Comparison of ENCODE assay signal across 18 cellular contexts in the genomic region with DNA sequence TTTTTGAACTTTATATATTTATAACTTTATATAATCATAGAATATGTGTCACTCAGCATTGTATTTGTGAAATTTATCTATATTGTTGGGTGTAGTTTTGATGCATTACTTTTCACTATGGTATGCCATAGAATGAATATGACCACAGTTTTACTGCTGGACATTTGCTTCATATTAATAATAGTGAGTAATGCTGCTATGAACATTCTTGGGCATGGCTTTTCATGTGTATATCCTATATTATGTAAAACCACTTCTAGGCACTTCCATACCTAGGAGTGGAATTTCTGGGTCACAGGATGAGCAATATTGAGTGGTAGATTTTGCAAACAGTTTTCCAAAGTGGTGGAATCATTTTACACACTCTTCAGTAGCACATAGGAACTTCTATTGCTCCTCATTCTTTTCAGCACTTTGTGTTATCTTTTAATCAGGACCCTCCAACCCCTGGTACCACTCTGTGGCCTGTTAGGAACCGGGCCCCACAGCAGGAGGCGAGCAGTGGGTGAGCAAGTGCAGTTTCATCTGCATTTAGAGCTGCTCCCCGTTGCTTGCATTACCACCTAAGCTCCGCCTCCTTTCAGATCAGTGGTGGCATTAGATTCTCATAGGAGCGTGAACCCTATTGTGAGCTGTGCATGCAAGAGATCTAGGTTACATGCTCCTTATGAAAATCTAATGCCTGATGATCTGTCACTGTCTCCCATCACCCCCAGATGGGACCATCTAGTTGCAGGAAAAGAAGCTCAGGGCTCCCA.
"Had no signal": no experiment of that assay in that cellular context is flagged by ENCODE, and none has a peak within 500 bp of the region (broad histone marks: within the 10 kb centered on the region; RNA-seq: fewer than 3 reads in every experiment).

No MANE protein-coding gene starts in this region.

- H3K4me2 ChIP-seq: hepatocyte had no signal

- H3K36me3 ChIP-seq: left ventricle myocardium inferior, neutrophil, sigmoid colon had no signal

- ATAC-seq: activated T-cell treated with anti-CD3 and anti-CD28 coated beads, Interleukin-2, amount 50 U/mL, for 72 hours; naive thymus-derived CD8-positive, alpha-beta T cell; stimulated activated naive CD8-positive, alpha-beta T cell treated with anti-CD3 and anti-CD28 coated beads, Interleukin-15, amount 100 ng/mL, for 72 hours; T-helper 17 cell; WTC11 had no signal

- H3K9ac ChIP-seq: parathyroid adenoma had no signal

- DNase-seq: activated CD4-positive, alpha-beta memory T cell treated with anti-CD3 and anti-CD28 coated beads, Interleukin-2, amount 10 ng/mL, durations not matched to agents 7 days and 5 days; activated CD4-positive, alpha-beta T cell treated with anti-CD3 and anti-CD28 coated beads for 4 hours; activated gamma-delta T cell; activated T-cell treated with anti-CD3 and anti-CD28 coated beads, Interleukin-2, amount 50 U/mL, for 72 hours; amniotic stem cell; cortex of kidney; effector CD4-positive, alpha-beta T cell; left ventricle myocardium inferior; mesenchymal stem cell; naive thymus-derived CD8-positive, alpha-beta T cell; sigmoid colon; stimulated activated CD4-positive, alpha-beta T cell treated with anti-CD3 and anti-CD28 coated beads, Interleukin-1b, Interleukin-23, amount 100 ng/mL, for 48 hours; stimulated activated naive CD8-positive, alpha-beta T cell treated with anti-CD3 and anti-CD28 coated beads, Interleukin-15, amount 100 ng/mL, for 72 hours; T-helper 17 cell had no signal

- H3K27ac ChIP-seq: hepatocyte, left ventricle myocardium inferior, neutrophil, parathyroid adenoma, sigmoid colon had no signal

- H2AFZ ChIP-seq: hepatocyte, parathyroid adenoma had no signal

- H3K9me3 ChIP-seq: neutrophil, sigmoid colon had no signal

- H3K4me3 ChIP-seq: hepatocyte, left ventricle myocardium inferior, sigmoid colon had no signal

- H3K4me1 ChIP-seq: left ventricle myocardium inferior, parathyroid adenoma, sigmoid colon had no signal

- H3K79me2 ChIP-seq: hepatocyte, parathyroid adenoma had no signal

- H3K27me3 ChIP-seq: hepatocyte, neutrophil, sigmoid colon had no signal
